ENCODE assay signal across 27 cellular contexts in the genomic region with DNA sequence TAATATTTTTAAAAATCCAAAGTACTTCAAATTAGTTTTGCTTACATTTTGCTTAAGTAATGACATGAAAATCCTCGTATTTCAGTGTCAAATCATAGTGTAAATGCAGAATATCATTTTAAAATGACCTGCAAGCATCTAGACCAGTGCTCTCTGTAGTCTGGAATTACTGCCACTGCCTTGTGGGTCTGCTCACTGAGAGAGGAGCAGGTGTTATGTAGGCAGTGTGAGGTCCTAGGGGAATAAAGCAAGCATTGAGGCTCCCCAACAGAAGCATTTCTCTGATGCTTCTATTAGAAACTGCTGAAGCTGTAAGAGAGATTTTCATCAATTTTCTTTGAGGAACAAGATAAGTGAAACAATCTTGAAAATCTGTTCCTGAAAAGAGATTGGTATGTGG.
DNase-seq lines count a peak whose midpoint lies in the region; ATAC-seq, FAIRE-seq and TF ChIP-seq lines count a peak whose summit lies in the region.
"Had no signal": no experiment of that assay in that cellular context is flagged by ENCODE, and none has a peak within 500 bp of the region (broad histone marks: within the 10 kb centered on the region; RNA-seq: fewer than 3 reads in every experiment).

No MANE protein-coding gene starts in this region.

- no TSS peak for BruUV-seq in GM12878 (replicated peaks; lab: Mats Ljungman, UMichigan)

- H3K4me1 Mint-ChIP-seq in CD8-positive, alpha-beta T cell (ENCODE audit: low read depth): no peaks in the 10 kb centered on the region

- SMC1A ChIA-PET in GM12878 (lab: Charles Lee; ENCODE audit: uncharacterized antibody, unreplicated experiment): interaction anchor here (1.8 kb wide), 1 partner anchor 28 kb away, joined by 4 read pairs; no protein-coding TSS in a partner anchor

- no peak overlapping the region for H3K9ac ChIP-seq in GM12878 (ENCODE audit: control insufficient read depth, insufficient read depth, low read length)

- RAD21 ChIA-PET in GM12878 (lab: Charles Lee; ENCODE audit: unreplicated experiment): no interaction called here

- in situ Hi-C loops in GM12878 (cut with MboI): no loop called here

- no peak overlapping the region for H3K27ac Mint-ChIP-seq in CD8-positive, alpha-beta T cell
- H3K27ac Mint-ChIP-seq: activated CD4-positive, alpha-beta memory T cell treated with anti-CD3 and anti-CD28 coated beads for 36 hours; activated naive CD8-positive, alpha-beta T cell treated with anti-CD3 and anti-CD28 coated beads for 36 hours; activated T-helper 2 cell treated with anti-CD3 and anti-CD28 coated beads, Interferon-gamma antibody, Interleukin-2, Interleukin-4, amounts not matched to agents 10 μg/mL and 5 μg/mL and 100 μg/mL, durations not matched to agents 14 hours and 24 hours and 36 hours; H9; mesothelial cell of epicardium; naive thymus-derived CD8-positive, alpha-beta T cell had no signal

- H2AFZ ChIP-seq in GM12878 (ENCODE audit: control insufficient read depth, low read depth, low read length): no peak overlapping the region

- FAIRE-seq in GM12878 (lab: Jason Lieb, UNC): no peak
- FAIRE-seq: keratinocyte had no signal

- no peak for TF ChIP-seq EP300 in GM12878 (IDR thresholded peaks at IDR 0.05; ENCODE audit: borderline replicate concordance in 1 of 2, control insufficient read depth in 1 of 2, low read depth in 2 of 2, low read length in 2 of 2)

- no peaks in the 10 kb centered on the region for H4K20me1 ChIP-seq in GM12878 (ENCODE audit: control insufficient read depth, insufficient read depth)

- H3K27me3 Mint-ChIP-seq in CD8-positive, alpha-beta T cell (ENCODE audit: low read depth): no peaks in the 10 kb centered on the region
- H3K27me3 Mint-ChIP-seq: activated CD4-positive, alpha-beta memory T cell treated with anti-CD3 and anti-CD28 coated beads for 36 hours; activated naive CD8-positive, alpha-beta T cell treated with anti-CD3 and anti-CD28 coated beads for 36 hours; naive thymus-derived CD8-positive, alpha-beta T cell had no signal

- POLR2A ChIA-PET in GM12878 (lab: Charles Lee): no interaction called here
- POLR2A ChIA-PET in CD8-positive, alpha-beta T cell (lab: Charles Lee): no interaction called here

- no peak overlapping the region for H3K27ac ChIP-seq in GM12878 (ENCODE audit: control insufficient read depth, insufficient read depth)
- H3K27ac ChIP-seq in CD8-positive, alpha-beta T cell (ENCODE audit: low read depth, low read length): no peak overlapping the region
- H3K27ac ChIP-seq: ascending aorta, C4-2B, thoracic aorta, vagina had no signal

- H3K4me2 ChIP-seq in GM12878 (ENCODE audit: control insufficient read depth, insufficient read depth): no peak overlapping the region

- no peaks in the 10 kb centered on the region for H3K4me1 ChIP-seq in GM12878 (ENCODE audit: control insufficient read depth, insufficient read depth, low read length)
- H3K4me1 ChIP-seq in CD8-positive, alpha-beta T cell (ENCODE audit: insufficient read depth, low read length): no peaks in the 10 kb centered on the region
- H3K4me1 ChIP-seq: ascending aorta, vagina had no signal

- DNase-seq in DMS 273 treated with DMSO at 0.1 percent for 48 hours (lab: John Stamatoyannopoulos, UW) (peak; percentile 6), NCI-H2107 (lab: John Stamatoyannopoulos, UW) (peak; percentile 8), GM12878 (ENCODE audit: low read depth, low spot score) (no peak), dedifferentiated amniotic fluid mesenchymal stem cell (ENCODE audit: extremely low spot score) (no peak), T-helper 2 cell (no peak)
- DNase-seq in CD8-positive, alpha-beta T cell: no peak
- DNase-seq: activated CD4-positive, alpha-beta memory T cell treated with anti-CD3 and anti-CD28 coated beads for 36 hours; activated naive CD8-positive, alpha-beta T cell treated with anti-CD3 and anti-CD28 coated beads for 36 hours; central memory CD4-positive, alpha-beta T cell; H9; Kasumi-1; naive thymus-derived CD8-positive, alpha-beta T cell; NCI-H345; NK-92 treated with Interleukin-12 subunit alpha and Interleukin-12 subunit beta, amount 100 ng/mL, for 24 hours; stimulated activated CD4-positive, alpha-beta T cell treated with anti-CD3 and anti-CD28 coated beads, Interleukin-12 subunit alpha, Interleukin-12 subunit beta, amount 100 ng/mL, for 4 hours; stimulated activated CD4-positive, alpha-beta T cell treated with anti-CD3 and anti-CD28 coated beads, Interleukin-4, amount 100 ng/mL, for 24 hours; stimulated activated naive CD4-positive, alpha-beta T cell had no signal

- H3K4me3 ChIP-seq in GM12878: no peak overlapping the region
- H3K4me3 ChIP-seq in CD8-positive, alpha-beta T cell (ENCODE audit: low read depth, low read length): no peak overlapping the region
- H3K4me3 ChIP-seq: ascending aorta, thoracic aorta, vagina had no signal

- intact Hi-C loops in GM12878 (cut with micrococcal nuclease; ENCODE audit: unreplicated experiment): no loop called here
- intact Hi-C loops in CD8-positive, alpha-beta T cell (cut with DNase I, micrococcal nuclease): no loop called here

- 89% methylated on average over 1 of the region's 1 CpG for WGBS in GM12878 (ENCODE audit: insufficient coverage, insufficient replicate concordance, low lambda C conversion rate, missing lambda C conversion rate)

- no peak for TF ChIP-seq CTCF in GM12878 (IDR thresholded peaks at IDR 0.05 in 2 of 3, conservative IDR thresholded peaks at IDR 0.05 in 1 of 3; ENCODE audit: control insufficient read depth in 2 of 3, extremely low read depth in 1 of 3, insufficient read depth in 1 of 3, low read depth in 3 of 3, low read length in 3 of 3)
- TF ChIP-seq CTCF in CD8-positive, alpha-beta T cell (IDR thresholded peaks at IDR 0.05): no peak

- no peaks in the 10 kb centered on the region for H3K79me2 ChIP-seq in GM12878 (ENCODE audit: control insufficient read depth, insufficient read depth, low read length)

- no peak for TF ChIP-seq RAD21 in GM12878 (IDR thresholded peaks at IDR 0.05; ENCODE audit: insufficient read depth, low read depth, low read length)

- TF ChIP-seq POLR2A in GM12878 (IDR thresholded peaks at IDR 0.05; ENCODE audit: low read depth, low read length): no peak

- no peaks in the 10 kb centered on the region for H3K9me3 ChIP-seq in GM12878 (replicated peaks; ENCODE audit: control insufficient read depth, insufficient read depth, low read length)
- no peaks in the 10 kb centered on the region for H3K9me3 ChIP-seq in CD8-positive, alpha-beta T cell (ENCODE audit: low read length)
- H3K9me3 ChIP-seq: ascending aorta, thoracic aorta, vagina had no signal

- no peaks in the 10 kb centered on the region for H3K9me3 Mint-ChIP-seq in CD8-positive, alpha-beta T cell
- H3K9me3 Mint-ChIP-seq: activated CD4-positive, alpha-beta memory T cell treated with anti-CD3 and anti-CD28 coated beads for 36 hours; activated naive CD8-positive, alpha-beta T cell treated with anti-CD3 and anti-CD28 coated beads for 36 hours; activated T-helper 2 cell treated with anti-CD3 and anti-CD28 coated beads, Interferon-gamma antibody, Interleukin-2, Interleukin-4, amounts not matched to agents 10 μg/mL and 5 μg/mL and 100 μg/mL, durations not matched to agents 14 hours and 24 hours and 36 hours; H9; mesothelial cell of epicardium; naive thymus-derived CD8-positive, alpha-beta T cell had no signal

- CTCF ChIA-PET in GM12878 (lab: Yijun Ruan, JAX): no interaction called here
- CTCF ChIA-PET in CD8-positive, alpha-beta T cell (lab: Charles Lee): no interaction called here

- ATAC-seq in HG03432 (IDR thresholded peaks at IDR 0.05; ENCODE audit: unreplicated experiment) (peak; percentile 44), GM12878 (no peak), HG02642 (IDR thresholded peaks at IDR 0.05; ENCODE audit: poor library complexity, unreplicated experiment) (no peak)
- no peak for ATAC-seq in CD8-positive, alpha-beta T cell
- ATAC-seq: activated CD4-positive, CD25-positive, alpha-beta regulatory T cell treated with anti-CD3 and anti-CD28 coated beads, Interleukin-2, amount 50 U/mL, for 24 hours; naive thymus-derived CD8-positive, alpha-beta T cell had no signal

- H3K4me3 Mint-ChIP-seq in CD8-positive, alpha-beta T cell: no peak overlapping the region
- H3K4me3 Mint-ChIP-seq: activated CD4-positive, alpha-beta memory T cell treated with anti-CD3 and anti-CD28 coated beads for 36 hours; activated naive CD8-positive, alpha-beta T cell treated with anti-CD3 and anti-CD28 coated beads for 36 hours; H9; mesothelial cell of epicardium; naive thymus-derived CD8-positive, alpha-beta T cell had no signal

- H3K27me3 ChIP-seq in GM12878 (replicated peaks in 1 of 2; ENCODE audit: control insufficient read depth in 2 of 2, insufficient read depth in 2 of 2, low read length in 1 of 2): no peaks in the 10 kb centered on the region
- H3K27me3 ChIP-seq in CD8-positive, alpha-beta T cell (ENCODE audit: insufficient read depth, low read length): no peaks in the 10 kb centered on the region
- H3K27me3 ChIP-seq: ascending aorta, vagina had no signal

- peaks cover 3% of the 10 kb centered on the region in 2 experiments; a peak in 3 of 4 replicates for H3K36me3 ChIP-seq in GM12878 (ENCODE audit: control insufficient read depth in 2 of 2, insufficient read depth in 2 of 2, low read length in 1 of 2)
- H3K36me3 ChIP-seq in CD8-positive, alpha-beta T cell (ENCODE audit: insufficient read depth, low read length): peaks cover 20% of the 10 kb centered on the region

- peaks cover 79% of the 10 kb centered on the region for H3K36me3 Mint-ChIP-seq in CD8-positive, alpha-beta T cell

TF ChIP-seq in GM12878, 131 proteins besides CTCF, POLR2A, EP300 and RAD21:
- TF ChIP-seq MEF2B (IDR thresholded peaks at IDR 0.05; ENCODE audit: partially characterized antibody, poor library complexity, severe bottlenecking) (peak; percentile 61), PAX5 (IDR thresholded peaks at IDR 0.05; ENCODE audit: borderline replicate concordance, low read depth, low read length) (no peak)

Comparison
In these comparisons a context has a peak if more than half of its experiments do, and no peak if none do; other contexts are left out.
1. DNase-seq: peak in DMS 273 treated with DMSO at 0.1 percent for 48 hours (single experiment) and NCI-H2107 (single experiment); none in GM12878 (single experiment), dedifferentiated amniotic fluid mesenchymal stem cell (single experiment), CD8-positive, alpha-beta T cell (0 of 7) and T-helper 2 cell (0 of 5).